Comparison of ENCODE assay signal across 13 cellular contexts in the genomic region with DNA sequence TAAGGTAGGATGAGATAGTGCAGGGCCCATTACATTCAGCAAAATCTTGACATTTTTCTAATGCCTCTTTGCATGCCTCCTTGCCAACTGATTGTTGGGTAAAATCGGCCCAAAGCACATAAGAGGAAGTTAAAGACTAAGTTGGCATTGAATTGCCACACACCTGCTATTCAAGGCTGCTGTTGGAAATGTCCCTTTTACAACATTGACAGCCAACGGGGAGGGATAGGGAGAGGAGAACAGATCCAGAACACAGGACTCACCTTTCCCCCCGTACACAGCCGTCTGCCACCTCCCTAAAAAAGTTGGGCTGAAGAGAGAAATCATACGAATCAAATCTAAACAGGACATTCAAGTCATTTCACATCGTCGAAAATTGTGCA. TPM values are rescaled to one million over a fixed set of nuclear protein-coding genes. Genes with fewer than 3 reads are reported as not detected.
A peak's percentile ranks its signal among the peaks of the same experiment; 100 is the strongest.
DNase-seq lines count a peak whose midpoint lies in the region; ATAC-seq and TF ChIP-seq lines count a peak whose summit lies in the region.
"Had no signal": no experiment of that assay in that cellular context is flagged by ENCODE, and none has a peak within 500 bp of the region (broad histone marks: within the 10 kb centered on the region; RNA-seq: fewer than 3 reads in every experiment).

No MANE protein-coding gene starts in this region.

- no peaks in the 10 kb centered on the region for H3K36me3 Mint-ChIP-seq in activated CD4-positive, alpha-beta T cell treated with anti-CD3 and anti-CD28 coated beads for 36 hours (ENCODE audit: low read depth)
- H3K36me3 Mint-ChIP-seq in glutamatergic neuron (ENCODE audit: unreplicated experiment) (peaks cover 10% of the 10 kb centered on the region), osteocyte (ENCODE audit: unreplicated experiment) (no peaks in the 10 kb centered on the region)
- H3K36me3 Mint-ChIP-seq in activated T-helper 1 cell treated with anti-CD3 and anti-CD28 coated beads, Interleukin-12 subunit alpha, Interleukin-12 subunit beta, Interleukin-2, Interleukin-4 antibody, amounts not matched to agents 30 ng/mL and 10 ng/mL and 1 ng/mL, durations not matched to agents 14 hours and 24 hours and 36 hours (ENCODE audit: low read depth), result no peaks in the 10 kb centered on the region
- H3K36me3 Mint-ChIP-seq: natural killer cell had no signal

- no peaks in the 10 kb centered on the region for H3K9me3 Mint-ChIP-seq in activated CD4-positive, alpha-beta T cell treated with anti-CD3 and anti-CD28 coated beads for 36 hours (ENCODE audit: low read depth)
- peaks cover 4% of the 10 kb centered on the region for H3K9me3 Mint-ChIP-seq in glutamatergic neuron (ENCODE audit: unreplicated experiment)
- H3K9me3 Mint-ChIP-seq in osteocyte (ENCODE audit: unreplicated experiment), result no peaks in the 10 kb centered on the region
- no peaks in the 10 kb centered on the region for H3K9me3 Mint-ChIP-seq in activated T-helper 1 cell treated with anti-CD3 and anti-CD28 coated beads, Interleukin-12 subunit alpha, Interleukin-12 subunit beta, Interleukin-2, Interleukin-4 antibody, amounts not matched to agents 30 ng/mL and 10 ng/mL and 1 ng/mL, durations not matched to agents 14 hours and 24 hours and 36 hours
- H3K9me3 Mint-ChIP-seq: natural killer cell had no signal

- CTCF ChIA-PET in activated CD4-positive, alpha-beta T cell treated with anti-CD3 and anti-CD28 coated beads for 36 hours (lab: Charles Lee), result interaction anchor here (2.5 kb wide), 1 partner anchor 9 kb away, joined by 9 read pairs; no protein-coding TSS in a partner anchor

- H3K4me3 Mint-ChIP-seq in activated CD4-positive, alpha-beta T cell treated with anti-CD3 and anti-CD28 coated beads for 36 hours, result peak overlapping the region; percentile 18
- H3K4me3 Mint-ChIP-seq in glutamatergic neuron (ENCODE audit: unreplicated experiment) (peak overlapping the region; percentile 87), osteocyte (ENCODE audit: unreplicated experiment) (peak overlapping the region; percentile 14)
- H3K4me3 Mint-ChIP-seq in activated T-helper 1 cell treated with anti-CD3 and anti-CD28 coated beads, Interleukin-12 subunit alpha, Interleukin-12 subunit beta, Interleukin-2, Interleukin-4 antibody, amounts not matched to agents 30 ng/mL and 10 ng/mL and 1 ng/mL, durations not matched to agents 14 hours and 24 hours and 36 hours, result no peak overlapping the region
- H3K4me3 Mint-ChIP-seq: natural killer cell had no signal

- H3K4me1 Mint-ChIP-seq in activated CD4-positive, alpha-beta T cell treated with anti-CD3 and anti-CD28 coated beads for 36 hours, result peaks cover 8% of the 10 kb centered on the region
- H3K4me1 Mint-ChIP-seq in glutamatergic neuron (ENCODE audit: low read depth, unreplicated experiment) (peaks cover 1% of the 10 kb centered on the region), osteocyte (ENCODE audit: unreplicated experiment) (peaks cover 6% of the 10 kb centered on the region)
- H3K4me1 Mint-ChIP-seq in activated T-helper 1 cell treated with anti-CD3 and anti-CD28 coated beads, Interleukin-12 subunit alpha, Interleukin-12 subunit beta, Interleukin-2, Interleukin-4 antibody, amounts not matched to agents 30 ng/mL and 10 ng/mL and 1 ng/mL, durations not matched to agents 14 hours and 24 hours and 36 hours (ENCODE audit: low read depth), result no peaks in the 10 kb centered on the region
- H3K4me1 Mint-ChIP-seq: natural killer cell had no signal

- POLR2A ChIA-PET in activated CD4-positive, alpha-beta T cell treated with anti-CD3 and anti-CD28 coated beads for 36 hours (lab: Charles Lee), result interaction anchor here (0.7 kb wide), 1 partner anchor 138 kb away, joined by 3 read pairs; no protein-coding TSS in a partner anchor

- peaks cover 49% of the 10 kb centered on the region for H3K27me3 Mint-ChIP-seq in activated CD4-positive, alpha-beta T cell treated with anti-CD3 and anti-CD28 coated beads for 36 hours
- peaks cover 12% of the 10 kb centered on the region for H3K27me3 Mint-ChIP-seq in glutamatergic neuron (ENCODE audit: unreplicated experiment)
- peaks cover 67% of the 10 kb centered on the region for H3K27me3 Mint-ChIP-seq in osteocyte (ENCODE audit: unreplicated experiment)
- peaks cover 47% of the 10 kb centered on the region for H3K27me3 Mint-ChIP-seq in activated T-helper 1 cell treated with anti-CD3 and anti-CD28 coated beads, Interleukin-12 subunit alpha, Interleukin-12 subunit beta, Interleukin-2, Interleukin-4 antibody, amounts not matched to agents 30 ng/mL and 10 ng/mL and 1 ng/mL, durations not matched to agents 14 hours and 24 hours and 36 hours (ENCODE audit: insufficient read depth)

- TF ChIP-seq CTCF in glutamatergic neuron (IDR thresholded peaks at IDR 0.05; ENCODE audit: partially characterized antibody, unreplicated experiment) (no peak), osteocyte (IDR thresholded peaks at IDR 0.05) (no peak)

- intact Hi-C loops in activated CD4-positive, alpha-beta T cell treated with anti-CD3 and anti-CD28 coated beads for 36 hours (cut with DNase I, micrococcal nuclease), result no loop called here
- intact Hi-C loops in activated T-helper 1 cell treated with anti-CD3 and anti-CD28 coated beads, Interleukin-12 subunit alpha, Interleukin-12 subunit beta, Interleukin-2, Interleukin-4 antibody, amounts not matched to agents 30 ng/mL and 10 ng/mL and 1 ng/mL, durations not matched to agents 14 hours and 24 hours and 36 hours (cut with micrococcal nuclease), result no loop called here

- H3K27ac Mint-ChIP-seq in activated CD4-positive, alpha-beta T cell treated with anti-CD3 and anti-CD28 coated beads for 36 hours, result no peak overlapping the region
- H3K27ac Mint-ChIP-seq in glutamatergic neuron (ENCODE audit: unreplicated experiment), result no peak overlapping the region
- no peak overlapping the region for H3K27ac Mint-ChIP-seq in osteocyte (ENCODE audit: unreplicated experiment)
- no peak overlapping the region for H3K27ac Mint-ChIP-seq in activated T-helper 1 cell treated with anti-CD3 and anti-CD28 coated beads, Interleukin-12 subunit alpha, Interleukin-12 subunit beta, Interleukin-2, Interleukin-4 antibody, amounts not matched to agents 30 ng/mL and 10 ng/mL and 1 ng/mL, durations not matched to agents 14 hours and 24 hours and 36 hours
- H3K27ac Mint-ChIP-seq: natural killer cell had no signal

- ATAC-seq in activated CD4-positive, alpha-beta T cell treated with anti-CD3 and anti-CD28 coated beads for 36 hours, result no peak
- ATAC-seq in SK-N-SH treated with all-trans-retinoic acid at 6 μM for 48 hours, result peak; percentile 6; the same call in 2 of the 3 replicates
- ATAC-seq: Right ventricle myocardium inferior had no signal

- no peak for DNase-seq in activated CD4-positive, alpha-beta T cell treated with anti-CD3 and anti-CD28 coated beads for 36 hours
- DNase-seq in activated CD4-positive, alpha-beta T cell treated with anti-CD3 and anti-CD28 coated beads for 4 hours, result no peak
- no peak for DNase-seq in glutamatergic neuron
- no peak for DNase-seq in osteocyte (ENCODE audit: extremely low spot score, unreplicated experiment)
- no peak for DNase-seq in activated T-helper 1 cell treated with anti-CD3 and anti-CD28 coated beads, Interleukin-12 subunit alpha, Interleukin-12 subunit beta, Interleukin-2, Interleukin-4 antibody, amounts not matched to agents 30 ng/mL and 10 ng/mL and 1 ng/mL, durations not matched to agents 14 hours and 24 hours and 36 hours (ENCODE audit: low spot score)
- DNase-seq in hepatic stellate cell (ENCODE audit: low spot score), result no peak
- DNase-seq in activated CD4-positive, CD25-positive, alpha-beta regulatory T cell (lab: John Stamatoyannopoulos, UW), result no peak
- DNase-seq: DMS 273 treated with DMSO at 0.1 percent for 48 hours, natural killer cell, NCI-H1092 treated with DMSO at 0.1 percent for 48 hours had no signal

TF ChIP-seq in SK-N-SH treated with all-trans-retinoic acid at 6 μM for 48 hours, 23 proteins besides CTCF, POLR2A, EP300 and RAD21 (continues in another document):
- TF ChIP-seq, protein P1, sequence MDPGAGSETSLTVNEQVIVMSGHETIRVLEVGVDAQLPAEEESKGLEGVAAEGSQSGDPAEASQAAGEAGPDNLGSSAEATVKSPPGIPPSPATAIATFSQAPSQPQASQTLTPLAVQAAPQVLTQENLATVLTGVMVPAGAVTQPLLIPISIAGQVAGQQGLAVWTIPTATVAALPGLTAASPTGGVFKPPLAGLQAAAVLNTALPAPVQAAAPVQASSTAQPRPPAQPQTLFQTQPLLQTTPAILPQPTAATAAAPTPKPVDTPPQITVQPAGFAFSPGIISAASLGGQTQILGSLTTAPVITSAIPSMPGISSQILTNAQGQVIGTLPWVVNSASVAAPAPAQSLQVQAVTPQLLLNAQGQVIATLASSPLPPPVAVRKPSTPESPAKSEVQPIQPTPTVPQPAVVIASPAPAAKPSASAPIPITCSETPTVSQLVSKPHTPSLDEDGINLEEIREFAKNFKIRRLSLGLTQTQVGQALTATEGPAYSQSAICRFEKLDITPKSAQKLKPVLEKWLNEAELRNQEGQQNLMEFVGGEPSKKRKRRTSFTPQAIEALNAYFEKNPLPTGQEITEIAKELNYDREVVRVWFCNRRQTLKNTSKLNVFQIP (CRISPR knock-in tag; IDR thresholded peaks at IDR 0.05; ENCODE audit: borderline replicate concordance, low read depth), result no peak
- no peak for TF ChIP-seq TCF4 (CRISPR knock-in tag; IDR thresholded peaks at IDR 0.05; ENCODE audit: borderline replicate concordance)

RNA-seq across cellular contexts. Expression of a gene that starts 0.7 kb away (rescaled TPM):
- not detected for total RNA-seq in activated CD4-positive, alpha-beta T cell treated with anti-CD3 and anti-CD28 coated beads for 36 hours
- not detected for total RNA-seq in glutamatergic neuron (ENCODE audit: unreplicated experiment)
- not detected in 2 replicates for total RNA-seq in osteocyte
- not detected in 2 replicates for total RNA-seq in activated T-helper 1 cell treated with anti-CD3 and anti-CD28 coated beads, Interleukin-12 subunit alpha, Interleukin-12 subunit beta, Interleukin-2, Interleukin-4 antibody, amounts not matched to agents 30 ng/mL and 10 ng/mL and 1 ng/mL, durations not matched to agents 14 hours and 24 hours and 36 hours
- total RNA-seq: body of pancreas, natural killer cell, Right ventricle myocardium inferior had no signal

RNA-seq across cellular contexts. Expression of a gene that starts 26.1 kb away (rescaled TPM):
- 10 to 100 TPM; 40.8 to 42.5 TPM for total RNA-seq in activated CD4-positive, alpha-beta T cell treated with anti-CD3 and anti-CD28 coated beads for 36 hours
- total RNA-seq in glutamatergic neuron (ENCODE audit: unreplicated experiment) (18.7 TPM), osteocyte (19.5 and 19.6 TPM in 2 replicates)
- total RNA-seq in activated T-helper 1 cell treated with anti-CD3 and anti-CD28 coated beads, Interleukin-12 subunit alpha, Interleukin-12 subunit beta, Interleukin-2, Interleukin-4 antibody, amounts not matched to agents 30 ng/mL and 10 ng/mL and 1 ng/mL, durations not matched to agents 14 hours and 24 hours and 36 hours, result 32.6 and 36.2 TPM in 2 replicates
